Comparison of ENCODE assay signal across 9 cellular contexts in genomic region chr1:203643213-203644045, GRCh38. TPM values are rescaled to one million over a fixed set of nuclear protein-coding genes. Genes with fewer than 3 reads are reported as not detected.
A peak's percentile ranks its signal among the peaks of the same experiment; 100 is the strongest.
DNase-seq lines count a peak whose midpoint lies in the region; ATAC-seq and TF ChIP-seq lines count a peak whose summit lies in the region.
"Had no signal": no experiment of that assay in that cellular context is flagged by ENCODE, and none has a peak within 500 bp of the region (broad histone marks: within the 10 kb centered on the region; RNA-seq: fewer than 3 reads in every experiment).

No MANE protein-coding gene starts in this region.

- H4K20me1 ChIP-seq in SK-N-SH (ENCODE audit: insufficient read depth) (peaks cover 87% of the 10 kb centered on the region), mammary epithelial cell (ENCODE audit: insufficient read depth, low read length) (no peaks in the 10 kb centered on the region)

- in situ Hi-C loops in mammary epithelial cell (cut with MboI; ENCODE audit: low sequenced_read_pairs in 2 of 2), result no loop called here

- no peaks in the 10 kb centered on the region for H3K9me3 Mint-ChIP-seq in CD8-positive, alpha-beta T cell

- H3K9me3 ChIP-seq in SK-N-SH, result no peaks in the 10 kb centered on the region
- H3K9me3 ChIP-seq in mammary epithelial cell (replicated peaks; ENCODE audit: insufficient read depth, low read length), result no peaks in the 10 kb centered on the region
- H3K9me3 ChIP-seq in lower lobe of right lung, result no peaks in the 10 kb centered on the region
- no peaks in the 10 kb centered on the region for H3K9me3 ChIP-seq in tibial artery
- H3K9me3 ChIP-seq in CD8-positive, alpha-beta T cell (ENCODE audit: low read length), result no peaks in the 10 kb centered on the region

- CTCF ChIA-PET in SK-N-SH (lab: Yijun Ruan, JAX), result interaction anchor here (0.6 to 3.1 kb wide), 7 partner anchors 17 to 155 kb away, joined by 3 to 8 read pairs (median 4); no protein-coding TSS in a partner anchor
- CTCF ChIA-PET in mammary epithelial cell (lab: Charles Lee; ENCODE audit: low non-redundant PET), result interaction anchor here (0.6 kb wide), 2 partner anchors 18 to 357 kb away, joined by 3 to 5 read pairs; no protein-coding TSS in a partner anchor
- CTCF ChIA-PET in CD8-positive, alpha-beta T cell (lab: Charles Lee), result interaction anchor here (0.9 to 2.9 kb wide), 3 partner anchors 10 to 50 kb away, joined by 3 to 16 read pairs (median 5); partner anchors contain the start of gene ATP2B4

- 76% methylated on average over 8 of the region's 10 CpGs for WGBS in SK-N-SH (ENCODE audit: low lambda C conversion rate)
- 10% methylated on average over 10 of the region's 10 CpGs for WGBS in mammary epithelial cell (ENCODE audit: low coverage, missing lambda C conversion rate)

- H3K4me1 ChIP-seq in SK-N-SH (ENCODE audit: control insufficient read depth in 1 of 2, insufficient read depth in 2 of 2, low read depth in 1 of 2, low read length in 1 of 2) (peaks cover 20 to 42% of the 10 kb centered on the region in 2 experiments; a peak in 3 of 4 replicates), mammary epithelial cell (ENCODE audit: insufficient read depth, low read length) (peaks cover 43% of the 10 kb centered on the region), lower lobe of right lung (peaks cover 54% of the 10 kb centered on the region), tibial artery (peaks cover 5 to 64% (median 46%) of the 10 kb centered on the region in 4 donors)
- H3K4me1 ChIP-seq in CD8-positive, alpha-beta T cell (ENCODE audit: insufficient read depth, low read length), result peaks cover 8% of the 10 kb centered on the region

- H3K9ac ChIP-seq in SK-N-SH (0 out of 2 replicates have a peak overlapping the region, but pooled peaks have one; percentile 23), mammary epithelial cell (ENCODE audit: insufficient read depth, low read length) (peak overlapping the region; percentile 18)

- TF ChIP-seq CTCF in SK-N-SH (IDR thresholded peaks at IDR 0.05) (no peak), mammary epithelial cell (conservative IDR thresholded peaks at IDR 0.05 in 1 of 2, IDR thresholded peaks at IDR 0.05 in 1 of 2; ENCODE audit: extremely low read depth in 1 of 2, insufficient read depth in 1 of 2, low read depth in 1 of 2, low read length in 2 of 2) (no peak), lower lobe of right lung (IDR thresholded peaks at IDR 0.05) (no peak), tibial artery (IDR thresholded peaks at IDR 0.05) (no peak)
- no peak for TF ChIP-seq CTCF in CD8-positive, alpha-beta T cell (IDR thresholded peaks at IDR 0.05)

- no peaks in the 10 kb centered on the region for H3K27me3 Mint-ChIP-seq in CD8-positive, alpha-beta T cell (ENCODE audit: low read depth)

- DNase-seq in SK-N-SH, result no peak
- DNase-seq in mammary epithelial cell, result peak; percentile 86
- DNase-seq in lower lobe of right lung, result no peak
- DNase-seq in tibial artery, result no peak
- DNase-seq in NCI-H345 (lab: John Stamatoyannopoulos, UW), result no peak
- no peak for DNase-seq in CD8-positive, alpha-beta T cell
- DNase-seq: NCI-H1105 had no signal

- peaks cover 52% of the 10 kb centered on the region for H3K4me1 Mint-ChIP-seq in CD8-positive, alpha-beta T cell (ENCODE audit: low read depth)

- peaks cover 31% of the 10 kb centered on the region for H3K36me3 Mint-ChIP-seq in CD8-positive, alpha-beta T cell

- dilution Hi-C loops in mammary epithelial cell (cut with HindIII; ENCODE audit: low sequenced_read_pairs), result no loop called here

- H3K79me2 ChIP-seq in SK-N-SH (ENCODE audit: insufficient read depth) (peaks cover 100% of the 10 kb centered on the region), mammary epithelial cell (ENCODE audit: insufficient read depth, low read length) (peaks cover 80% of the 10 kb centered on the region)

- no peak for TF ChIP-seq EP300 in SK-N-SH (IDR thresholded peaks at IDR 0.05; ENCODE audit: borderline replicate concordance in 1 of 2, low read depth in 1 of 2, low read length in 1 of 2)

- peak overlapping the region; percentile 26; the same call in 1 of the 2 replicates for H3K4me2 ChIP-seq in SK-N-SH
- H3K4me2 ChIP-seq in mammary epithelial cell (ENCODE audit: insufficient read depth, low read depth, low read length), result peak overlapping the region; percentile 17

- H3K4me3 Mint-ChIP-seq in CD8-positive, alpha-beta T cell, result no peak overlapping the region

- H3K27ac Mint-ChIP-seq in CD8-positive, alpha-beta T cell, result no peak overlapping the region

- ATAC-seq in SK-N-SH treated with all-trans-retinoic acid at 6 μM for 48 hours, result no peak; the same call in 2 of the 3 replicates
- ATAC-seq in lower lobe of right lung, result peak; percentile 77 to 81
- no peak for ATAC-seq in GM19397 (IDR thresholded peaks at IDR 0.05; ENCODE audit: unreplicated experiment)
- ATAC-seq in CD8-positive, alpha-beta T cell, result no peak

- H3K9me2 ChIP-seq in SK-N-SH, result no peaks in the 10 kb centered on the region

- POLR2A ChIA-PET in SK-N-SH (lab: Yijun Ruan, JAX), result no interaction called here
- POLR2A ChIA-PET in CD8-positive, alpha-beta T cell (lab: Charles Lee), result no interaction called here

- H3K27ac ChIP-seq in SK-N-SH (ENCODE audit: low read depth in 2 of 2, low read length in 1 of 2) (peak overlapping the region in 1 of 2 experiments; percentile 89; a peak in 2 of 4 replicates), mammary epithelial cell (ENCODE audit: insufficient read depth, low read depth, low read length) (peak overlapping the region; percentile 51), lower lobe of right lung (peak overlapping the region; percentile 44), tibial artery (peak overlapping the region; percentile 80 to 82)
- H3K27ac ChIP-seq in CD8-positive, alpha-beta T cell (ENCODE audit: low read depth, low read length), result no peak overlapping the region

- peaks cover 24% of the 10 kb centered on the region for H3F3A ChIP-seq in SK-N-SH (replicated peaks; ENCODE audit: insufficient read depth)

- TF ChIP-seq RAD21 in SK-N-SH (IDR thresholded peaks at IDR 0.05; ENCODE audit: low read length), result no peak

- no peak overlapping the region for H3K4me3 ChIP-seq in SK-N-SH (ENCODE audit: low read depth in 2 of 2, low read length in 1 of 2)
- no peak overlapping the region for H3K4me3 ChIP-seq in mammary epithelial cell (replicated peaks in 1 of 3; ENCODE audit: insufficient read depth in 1 of 3, low read depth in 2 of 3, low read length in 3 of 3)
- H3K4me3 ChIP-seq in lower lobe of right lung, result no peak overlapping the region
- H3K4me3 ChIP-seq in tibial artery, result no peak overlapping the region
- no peak overlapping the region for H3K4me3 ChIP-seq in CD8-positive, alpha-beta T cell (ENCODE audit: low read depth, low read length)

- H2AFZ ChIP-seq in SK-N-SH (ENCODE audit: low read depth) (no peak overlapping the region), mammary epithelial cell (ENCODE audit: low read depth, low read length) (peak overlapping the region; percentile 1)

- no TSS peak for BruUV-seq in mammary epithelial cell (replicated peaks; lab: Mats Ljungman, UMichigan)

- H3K27me3 ChIP-seq in SK-N-SH (ENCODE audit: insufficient read depth) (no peaks in the 10 kb centered on the region), mammary epithelial cell (ENCODE audit: insufficient read depth, low read length) (no peaks in the 10 kb centered on the region), lower lobe of right lung (ENCODE audit: low read depth) (no peaks in the 10 kb centered on the region), tibial artery (no peaks in the 10 kb centered on the region)
- H3K27me3 ChIP-seq in CD8-positive, alpha-beta T cell (ENCODE audit: insufficient read depth, low read length), result no peaks in the 10 kb centered on the region

- H3K36me3 ChIP-seq in SK-N-SH (replicated peaks in 1 of 2; ENCODE audit: control insufficient read depth in 1 of 2, insufficient read depth in 2 of 2, low read length in 1 of 2), result peaks cover 7 to 19% of the 10 kb centered on the region in 2 experiments
- no peaks in the 10 kb centered on the region for H3K36me3 ChIP-seq in mammary epithelial cell (ENCODE audit: insufficient read depth, low read length)
- H3K36me3 ChIP-seq in lower lobe of right lung, result peaks cover 16% of the 10 kb centered on the region
- no peaks in the 10 kb centered on the region for H3K36me3 ChIP-seq in tibial artery
- H3K36me3 ChIP-seq in CD8-positive, alpha-beta T cell (ENCODE audit: insufficient read depth, low read length), result no peaks in the 10 kb centered on the region

- intact Hi-C loops in mammary epithelial cell (cut with micrococcal nuclease) (loop anchor here (5.0 kb wide), 1 partner anchor 51 kb away; no protein-coding TSS in a partner anchor), lower lobe of right lung (cut with DNase I) (no loop called here), tibial artery (cut with DNase I; ENCODE audit: low total_unique reads) (no loop called here)
- intact Hi-C loops in CD8-positive, alpha-beta T cell (cut with DNase I, micrococcal nuclease), result no loop called here

TF ChIP-seq in SK-N-SH, 30 proteins besides CTCF, POLR2A, EP300 and RAD21 (continues in another document):
- TF ChIP-seq NRF1 (IDR thresholded peaks at IDR 0.05; ENCODE audit: low read depth, low read length) (no peak), NFIC (IDR thresholded peaks at IDR 0.05; ENCODE audit: borderline replicate concordance) (no peak)
- TF ChIP-seq, protein P1, sequence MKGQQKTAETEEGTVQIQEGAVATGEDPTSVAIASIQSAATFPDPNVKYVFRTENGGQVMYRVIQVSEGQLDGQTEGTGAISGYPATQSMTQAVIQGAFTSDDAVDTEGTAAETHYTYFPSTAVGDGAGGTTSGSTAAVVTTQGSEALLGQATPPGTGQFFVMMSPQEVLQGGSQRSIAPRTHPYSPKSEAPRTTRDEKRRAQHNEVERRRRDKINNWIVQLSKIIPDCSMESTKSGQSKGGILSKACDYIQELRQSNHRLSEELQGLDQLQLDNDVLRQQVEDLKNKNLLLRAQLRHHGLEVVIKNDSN (IDR thresholded peaks at IDR 0.05; ENCODE audit: borderline replicate concordance, low read depth), result no peak

TF ChIP-seq in SK-N-SH treated with all-trans-retinoic acid at 6 μM for 48 hours, 23 proteins besides CTCF, POLR2A, EP300 and RAD21 (continues in another document):
- no peak for TF ChIP-seq SNAI2 (CRISPR knock-in tag; IDR thresholded peaks at IDR 0.05)

RNA-seq across cellular contexts. Expression of gene ATP2B4, which starts 16.8 kb away (rescaled TPM):
- polyA plus RNA-seq in SK-N-SH (2012; rRNA removed) (96.1 and 144 TPM in 2 replicates), mammary epithelial cell (67.7 TPM)
- polyA plus RNA-seq in SK-N-SH (2012; cell fraction: cytosol; rRNA removed), result 88.6 and 104 TPM in 2 replicates
- polyA plus RNA-seq in SK-N-SH (2012; cell fraction: nucleus; rRNA removed), result 164 and 210 TPM in 2 replicates
- total RNA-seq in mammary epithelial cell (10 to 100 TPM; 70.5 to 91.1 TPM), lower lobe of right lung (92.3 TPM)
- 229 TPM for polyA minus RNA-seq in mammary epithelial cell
- total RNA-seq in CD8-positive, alpha-beta T cell, result 10 to 100 TPM; 10.6 to 12.0 TPM

Comparison
In these comparisons a context has a peak if more than half of its experiments do, and no peak if none do; other contexts are left out.
1. ATAC-seq: peak in lower lobe of right lung (2 of 2); none in SK-N-SH treated with all-trans-retinoic acid at 6 μM for 48 hours (single experiment), GM19397 (single experiment) and CD8-positive, alpha-beta T cell (single experiment).